Comparison of ENCODE assay signal across 1 cellular context in the genomic region with DNA sequence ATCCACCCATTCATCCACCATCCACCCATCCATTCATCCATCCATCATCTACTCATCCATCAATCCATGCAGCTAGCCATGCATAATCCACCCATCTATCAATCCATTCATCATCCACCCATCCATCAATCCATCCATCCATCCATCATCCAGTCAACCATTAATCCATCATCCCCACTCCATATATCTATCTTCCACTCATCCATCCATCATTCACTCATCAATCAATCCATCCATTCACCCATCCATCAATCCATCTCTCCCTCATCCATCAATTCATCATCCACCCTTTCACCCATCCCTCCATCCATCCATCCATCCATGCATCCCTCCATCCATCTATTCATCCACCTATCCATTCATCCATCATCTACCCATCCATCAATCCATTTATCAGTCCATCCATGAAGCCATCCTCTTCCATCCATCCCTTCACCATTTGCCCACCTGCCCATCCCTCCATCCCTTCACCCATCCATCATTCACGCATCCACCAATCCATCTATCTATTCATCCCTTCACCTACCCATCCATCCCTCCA.
TF ChIP-seq lines count a peak whose summit lies in the region.

No MANE protein-coding gene starts in this region.

TF ChIP-seq in K562, 482 proteins besides CTCF, POLR2A, EP300 and RAD21 (continued from another document):
- TF ChIP-seq, protein P1, sequence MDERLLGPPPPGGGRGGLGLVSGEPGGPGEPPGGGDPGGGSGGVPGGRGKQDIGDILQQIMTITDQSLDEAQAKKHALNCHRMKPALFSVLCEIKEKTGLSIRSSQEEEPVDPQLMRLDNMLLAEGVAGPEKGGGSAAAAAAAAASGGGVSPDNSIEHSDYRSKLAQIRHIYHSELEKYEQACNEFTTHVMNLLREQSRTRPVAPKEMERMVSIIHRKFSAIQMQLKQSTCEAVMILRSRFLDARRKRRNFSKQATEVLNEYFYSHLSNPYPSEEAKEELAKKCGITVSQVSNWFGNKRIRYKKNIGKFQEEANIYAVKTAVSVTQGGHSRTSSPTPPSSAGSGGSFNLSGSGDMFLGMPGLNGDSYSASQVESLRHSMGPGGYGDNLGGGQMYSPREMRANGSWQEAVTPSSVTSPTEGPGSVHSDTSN (CRISPR knock-in tag; IDR thresholded peaks at IDR 0.05; ENCODE audit: low read depth): no peak
- TF ChIP-seq, protein P1 (tag; conservative IDR thresholded peaks at IDR 0.05; ENCODE audit: low read depth): peak; percentile 64; the same call in 1 of the 2 replicates
- TF ChIP-seq, protein P2, sequence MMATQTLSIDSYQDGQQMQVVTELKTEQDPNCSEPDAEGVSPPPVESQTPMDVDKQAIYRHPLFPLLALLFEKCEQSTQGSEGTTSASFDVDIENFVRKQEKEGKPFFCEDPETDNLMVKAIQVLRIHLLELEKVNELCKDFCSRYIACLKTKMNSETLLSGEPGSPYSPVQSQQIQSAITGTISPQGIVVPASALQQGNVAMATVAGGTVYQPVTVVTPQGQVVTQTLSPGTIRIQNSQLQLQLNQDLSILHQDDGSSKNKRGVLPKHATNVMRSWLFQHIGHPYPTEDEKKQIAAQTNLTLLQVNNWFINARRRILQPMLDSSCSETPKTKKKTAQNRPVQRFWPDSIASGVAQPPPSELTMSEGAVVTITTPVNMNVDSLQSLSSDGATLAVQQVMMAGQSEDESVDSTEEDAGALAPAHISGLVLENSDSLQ (IDR thresholded peaks at IDR 0.05): peak; percentile 32; the same call in 1 of the 2 replicates
- no peak for TF ChIP-seq NFYB (IDR thresholded peaks at IDR 0.05; ENCODE audit: extremely low read depth, insufficient read length)
- no peak for TF ChIP-seq CBX3 (IDR thresholded peaks at IDR 0.05; ENCODE audit: borderline replicate concordance in 1 of 2, low read length in 2 of 2)
- TF ChIP-seq EWSR1 (IDR thresholded peaks at IDR 0.05; ENCODE audit: borderline replicate concordance, low read depth, partially characterized antibody): no peak
- no peak for TF ChIP-seq ZNF217 (CRISPR knock-in tag; IDR thresholded peaks at IDR 0.05)
- TF ChIP-seq, protein P3, sequence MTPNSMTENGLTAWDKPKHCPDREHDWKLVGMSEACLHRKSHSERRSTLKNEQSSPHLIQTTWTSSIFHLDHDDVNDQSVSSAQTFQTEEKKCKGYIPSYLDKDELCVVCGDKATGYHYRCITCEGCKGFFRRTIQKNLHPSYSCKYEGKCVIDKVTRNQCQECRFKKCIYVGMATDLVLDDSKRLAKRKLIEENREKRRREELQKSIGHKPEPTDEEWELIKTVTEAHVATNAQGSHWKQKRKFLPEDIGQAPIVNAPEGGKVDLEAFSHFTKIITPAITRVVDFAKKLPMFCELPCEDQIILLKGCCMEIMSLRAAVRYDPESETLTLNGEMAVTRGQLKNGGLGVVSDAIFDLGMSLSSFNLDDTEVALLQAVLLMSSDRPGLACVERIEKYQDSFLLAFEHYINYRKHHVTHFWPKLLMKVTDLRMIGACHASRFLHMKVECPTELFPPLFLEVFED (CRISPR knock-in tag; conservative IDR thresholded peaks at IDR 0.05): no peak
- no peak for TF ChIP-seq FOXA1 (IDR thresholded peaks at IDR 0.05; ENCODE audit: borderline replicate concordance)
- peak; percentile 27 for TF ChIP-seq MEIS2 (IDR thresholded peaks at IDR 0.05; ENCODE audit: partially characterized antibody)
- no peak for TF ChIP-seq BMI1 (IDR thresholded peaks at IDR 0.05; ENCODE audit: low read length)
- TF ChIP-seq ARHGAP35 (IDR thresholded peaks at IDR 0.05; ENCODE audit: partially characterized antibody): peak; percentile 38
